ENCODE assay signal across 15 cellular contexts in genomic region chr5:85375525-85375924, GRCh38.
"Had no signal": no experiment of that assay in that cellular context is flagged by ENCODE, and none has a peak within 500 bp of the region (broad histone marks: within the 10 kb centered on the region; RNA-seq: fewer than 3 reads in every experiment).

No MANE protein-coding gene starts in this region.

- H3K9me3 ChIP-seq: lower lobe of right lung, tibial artery had no signal

- H3K27ac ChIP-seq: breast epithelium, coronary artery, lower lobe of right lung, tibial artery had no signal

- H3K4me3 ChIP-seq: breast epithelium, coronary artery, lower lobe of right lung, tibial artery had no signal

- H3K27me3 ChIP-seq: breast epithelium, tibial artery had no signal

- H3K36me3 ChIP-seq: breast epithelium, lower lobe of right lung, tibial artery had no signal

- DNase-seq: activated B cell treated with CpG ODN at 0.5 μM for 24 hours; activated CD4-positive, alpha-beta T cell treated with anti-CD3 and anti-CD28 coated beads for 4 hours; activated CD8-positive, alpha-beta T cell treated with anti-CD3 and anti-CD28 coated beads for 36 hours; activated naive CD4-positive, alpha-beta T cell treated with Interleukin-2 at 50 U/mL for 16 hours; activated naive CD8-positive, alpha-beta T cell treated with anti-CD3 and anti-CD28 coated beads, Interleukin-2, amount 10 ng/mL, durations not matched to agents 7 days and 5 days; activated T-cell treated with anti-CD3 and anti-CD28 coated beads, Interleukin-2, amount 50 U/mL, for 24 hours; head of caudate nucleus; lower lobe of right lung; nucleus accumbens; stimulated activated CD4-positive, alpha-beta T cell treated with anti-CD3 and anti-CD28 coated beads, Interleukin-2, amount 100 ng/mL, for 24 hours; stimulated activated naive CD8-positive, alpha-beta T cell treated with anti-CD3 and anti-CD28 coated beads, Interleukin-15, Interleukin-2, amounts not matched to agents 100 U/mL and 50 U/mL, for 24 hours; substantia nigra; tibial artery had no signal

- ATAC-seq: activated CD8-positive, alpha-beta T cell treated with anti-CD3 and anti-CD28 coated beads for 36 hours; lower lobe of right lung; stimulated activated naive CD8-positive, alpha-beta T cell treated with anti-CD3 and anti-CD28 coated beads, Interleukin-15, Interleukin-2, amounts not matched to agents 100 U/mL and 50 U/mL, for 24 hours had no signal

- H3K4me1 ChIP-seq: breast epithelium, lower lobe of right lung, tibial artery had no signal
